Comparison of ENCODE assay signal across 1 cellular context in the genomic region with DNA sequence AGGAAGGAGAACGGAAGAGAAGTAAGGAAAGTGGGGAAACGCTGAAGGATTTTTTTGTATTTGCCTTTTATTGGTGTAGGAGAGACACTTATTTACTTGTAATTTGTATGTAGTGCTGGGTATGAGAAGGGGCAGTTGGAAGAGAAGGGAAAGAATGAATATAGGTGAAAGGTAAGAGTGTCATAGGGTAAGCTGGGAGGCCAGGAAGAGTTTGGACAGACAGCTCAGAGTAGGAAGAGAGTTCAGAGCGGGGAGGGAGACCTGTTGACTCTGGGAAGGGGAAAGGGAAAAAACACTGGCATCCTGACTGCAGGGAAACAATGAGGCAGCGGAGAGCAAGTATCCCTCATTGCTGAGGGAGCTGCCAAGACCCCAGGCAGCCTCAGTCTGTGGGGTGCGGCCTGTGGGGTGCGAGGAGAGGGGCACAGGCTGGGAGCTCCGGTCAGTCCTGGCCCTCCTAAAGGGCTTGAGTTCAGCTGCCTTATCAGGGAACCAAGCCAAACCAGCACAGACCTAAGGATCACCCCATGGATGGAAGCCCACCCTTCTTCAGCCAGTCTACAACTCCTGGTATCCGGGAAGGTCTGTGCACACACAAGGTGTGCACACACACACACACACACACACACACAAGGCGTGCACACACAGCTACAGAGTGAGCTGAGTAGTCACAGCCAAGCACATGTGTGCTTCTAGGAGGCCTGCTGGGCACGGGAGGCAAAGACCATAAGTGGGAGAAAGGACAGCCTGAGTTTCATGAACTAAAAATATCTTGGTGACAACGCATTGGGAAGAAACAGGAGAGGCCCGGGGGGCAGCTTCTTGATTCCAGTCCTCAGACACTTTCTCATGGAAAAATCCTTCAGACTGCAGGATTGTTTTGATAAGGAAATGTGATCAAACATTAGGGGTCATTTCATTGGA.
A peak's percentile ranks its signal among the peaks of the same experiment; 100 is the strongest.
TF ChIP-seq lines count a peak whose summit lies in the region.

No MANE protein-coding gene starts in this region.

TF ChIP-seq in K562, 482 proteins besides CTCF, POLR2A, EP300 and RAD21:
- TF ChIP-seq, protein P1, sequence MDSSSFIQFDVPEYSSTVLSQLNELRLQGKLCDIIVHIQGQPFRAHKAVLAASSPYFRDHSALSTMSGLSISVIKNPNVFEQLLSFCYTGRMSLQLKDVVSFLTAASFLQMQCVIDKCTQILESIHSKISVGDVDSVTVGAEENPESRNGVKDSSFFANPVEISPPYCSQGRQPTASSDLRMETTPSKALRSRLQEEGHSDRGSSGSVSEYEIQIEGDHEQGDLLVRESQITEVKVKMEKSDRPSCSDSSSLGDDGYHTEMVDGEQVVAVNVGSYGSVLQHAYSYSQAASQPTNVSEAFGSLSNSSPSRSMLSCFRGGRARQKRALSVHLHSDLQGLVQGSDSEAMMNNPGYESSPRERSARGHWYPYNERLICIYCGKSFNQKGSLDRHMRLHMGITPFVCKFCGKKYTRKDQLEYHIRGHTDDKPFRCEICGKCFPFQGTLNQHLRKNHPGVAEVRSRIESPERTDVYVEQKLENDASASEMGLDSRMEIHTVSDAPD (CRISPR knock-in tag; IDR thresholded peaks at IDR 0.05), result no peak
- no peak for TF ChIP-seq ZBTB7A (IDR thresholded peaks at IDR 0.05; ENCODE audit: borderline replicate concordance, control insufficient read depth, low read depth, low read length)
- no peak for TF ChIP-seq ZNF24 (IDR thresholded peaks at IDR 0.05)
- TF ChIP-seq, protein P2, sequence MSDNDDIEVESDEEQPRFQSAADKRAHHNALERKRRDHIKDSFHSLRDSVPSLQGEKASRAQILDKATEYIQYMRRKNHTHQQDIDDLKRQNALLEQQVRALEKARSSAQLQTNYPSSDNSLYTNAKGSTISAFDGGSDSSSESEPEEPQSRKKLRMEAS (CRISPR knock-in tag; IDR thresholded peaks at IDR 0.05), result 0 out of 2 replicates have a peak, but pooled peaks have one; percentile 28
- TF ChIP-seq, protein P3, sequence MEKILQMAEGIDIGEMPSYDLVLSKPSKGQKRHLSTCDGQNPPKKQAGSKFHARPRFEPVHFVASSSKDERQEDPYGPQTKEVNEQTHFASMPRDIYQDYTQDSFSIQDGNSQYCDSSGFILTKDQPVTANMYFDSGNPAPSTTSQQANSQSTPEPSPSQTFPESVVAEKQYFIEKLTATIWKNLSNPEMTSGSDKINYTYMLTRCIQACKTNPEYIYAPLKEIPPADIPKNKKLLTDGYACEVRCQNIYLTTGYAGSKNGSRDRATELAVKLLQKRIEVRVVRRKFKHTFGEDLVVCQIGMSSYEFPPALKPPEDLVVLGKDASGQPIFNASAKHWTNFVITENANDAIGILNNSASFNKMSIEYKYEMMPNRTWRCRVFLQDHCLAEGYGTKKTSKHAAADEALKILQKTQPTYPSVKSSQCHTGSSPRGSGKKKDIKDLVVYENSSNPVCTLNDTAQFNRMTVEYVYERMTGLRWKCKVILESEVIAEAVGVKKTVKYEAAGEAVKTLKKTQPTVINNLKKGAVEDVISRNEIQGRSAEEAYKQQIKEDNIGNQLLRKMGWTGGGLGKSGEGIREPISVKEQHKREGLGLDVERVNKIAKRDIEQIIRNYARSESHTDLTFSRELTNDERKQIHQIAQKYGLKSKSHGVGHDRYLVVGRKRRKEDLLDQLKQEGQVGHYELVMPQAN (IDR thresholded peaks at IDR 0.05; ENCODE audit: borderline replicate concordance), result peak; percentile 25; the same call in 1 of the 2 replicates
